ENCODE assay signal across 8 cellular contexts in the genomic region with DNA sequence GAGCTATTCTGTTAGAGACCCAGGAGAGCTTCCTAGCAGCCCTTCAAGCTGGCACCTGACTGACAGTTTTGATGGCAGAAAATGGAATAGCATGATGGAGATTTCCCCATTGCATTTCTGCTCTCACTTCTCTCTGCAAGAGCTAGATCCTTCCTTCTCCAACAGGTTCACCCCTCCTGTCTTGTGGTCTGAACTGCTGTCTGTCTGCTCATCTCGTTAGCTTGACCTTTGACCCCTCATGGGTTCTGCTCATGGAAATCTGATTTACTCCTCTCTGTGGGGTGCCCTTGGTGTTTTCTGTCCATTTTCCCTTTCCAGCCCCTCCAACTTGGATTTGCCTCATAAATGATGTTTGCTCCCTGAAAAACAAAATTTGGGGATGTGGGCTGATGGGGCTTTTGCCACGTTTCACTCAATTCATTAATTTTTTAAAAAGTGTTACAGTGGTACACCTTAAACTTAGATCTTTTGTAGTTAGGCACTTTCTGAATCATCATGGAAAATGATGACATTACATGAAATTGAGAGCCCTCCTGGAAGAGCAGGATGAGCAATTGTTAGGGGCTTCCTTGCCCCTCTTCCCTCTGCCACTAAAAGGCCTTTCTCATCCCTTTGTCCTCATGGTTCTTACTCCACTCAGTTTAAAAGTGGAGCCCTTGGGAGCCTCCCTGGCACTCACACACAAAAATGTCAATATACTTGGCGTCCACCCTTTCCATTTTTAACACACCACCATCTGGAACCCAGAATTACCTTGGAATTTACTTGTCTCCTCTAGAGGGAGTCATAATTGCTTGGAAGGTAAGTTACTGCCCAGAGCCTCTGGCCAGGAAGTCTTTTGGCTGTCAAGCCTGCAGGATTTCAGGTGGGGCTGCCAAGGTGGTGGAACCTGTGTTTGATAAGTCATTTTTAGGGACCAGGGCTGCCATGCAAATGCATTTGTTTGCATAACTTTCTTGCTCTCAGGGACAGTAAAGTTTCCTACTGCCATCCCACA. TPM values are rescaled to one million over a fixed set of nuclear protein-coding genes. Genes with fewer than 3 reads are reported as not detected.
DNase-seq lines count a peak whose midpoint lies in the region; ATAC-seq and TF ChIP-seq lines count a peak whose summit lies in the region.

No MANE protein-coding gene starts in this region.

- H3K27ac ChIP-seq in CD8-positive, alpha-beta memory T cell (ENCODE audit: low read depth, low read length): no peak overlapping the region
- H3K27ac ChIP-seq in stomach: peak overlapping the region in 1 of 5 donors; percentile 46

- H3K4me3 ChIP-seq in CD8-positive, alpha-beta memory T cell (ENCODE audit: low read length): peak overlapping the region; percentile 23
- H3K4me3 ChIP-seq in stomach: no peak overlapping the region

- peak overlapping the region; percentile 89 to 98 (median 92) for H3K27ac Mint-ChIP-seq in CD8-positive, alpha-beta memory T cell
- H3K27ac Mint-ChIP-seq in chondrocyte (ENCODE audit: unreplicated experiment): peak overlapping the region; percentile 49

- TF ChIP-seq EP300 in stomach (IDR thresholded peaks at IDR 0.05): no peak

- TF ChIP-seq CTCF in chondrocyte (IDR thresholded peaks at IDR 0.05) (peak; percentile 69), stomach (IDR thresholded peaks at IDR 0.05) (peak in 3 of 7 experiments; percentile 9 to 40 (median 25))

- peaks cover 0 to 16% (median 0%) of the 10 kb centered on the region in 3 donors for H3K36me3 Mint-ChIP-seq in CD8-positive, alpha-beta memory T cell
- H3K36me3 Mint-ChIP-seq in chondrocyte (ENCODE audit: low read depth): peaks cover 1% of the 10 kb centered on the region

- H3K4me1 ChIP-seq in CD8-positive, alpha-beta memory T cell (ENCODE audit: insufficient read depth, low read length): peaks cover 72% of the 10 kb centered on the region
- H3K4me1 ChIP-seq in stomach: peaks cover 0 to 54% (median 18%) of the 10 kb centered on the region in 4 donors

- H3K4me1 Mint-ChIP-seq in CD8-positive, alpha-beta memory T cell: peaks cover 76 to 93% (median 84%) of the 10 kb centered on the region in 3 donors
- peaks cover 13% of the 10 kb centered on the region for H3K4me1 Mint-ChIP-seq in chondrocyte (ENCODE audit: low read depth)

- 43 to 60% (median 52%) methylated on average over 3 of the region's 3 CpGs for WGBS in stomach, 5 donors

- CTCF ChIA-PET in CD8-positive, alpha-beta memory T cell (lab: Charles Lee): interaction anchor here (0.9 to 9.8 kb wide), 9 partner anchors 10 to 244 kb away, joined by 3 to 232 read pairs (median 4); no protein-coding TSS in a partner anchor

- no peaks in the 10 kb centered on the region for H3K9me3 Mint-ChIP-seq in CD8-positive, alpha-beta memory T cell
- no peaks in the 10 kb centered on the region for H3K9me3 Mint-ChIP-seq in chondrocyte (ENCODE audit: low read depth)

- POLR2A ChIA-PET in CD8-positive, alpha-beta memory T cell (lab: Charles Lee): no interaction called here

- no peaks in the 10 kb centered on the region for H3K27me3 ChIP-seq in CD8-positive, alpha-beta memory T cell (ENCODE audit: insufficient read depth, low read length, poor library complexity, severe bottlenecking)
- H3K27me3 ChIP-seq in stomach: no peaks in the 10 kb centered on the region

- TF ChIP-seq POLR2A in stomach (IDR thresholded peaks at IDR 0.05): no peak

- H3K4me3 Mint-ChIP-seq in CD8-positive, alpha-beta memory T cell: peak overlapping the region in 6 of 7 donors; percentile 17 to 79 (median 70)
- no peak overlapping the region for H3K4me3 Mint-ChIP-seq in chondrocyte (ENCODE audit: unreplicated experiment)

- no peaks in the 10 kb centered on the region for H3K27me3 Mint-ChIP-seq in CD8-positive, alpha-beta memory T cell
- H3K27me3 Mint-ChIP-seq in chondrocyte (ENCODE audit: low read depth): no peaks in the 10 kb centered on the region

- H3K9me3 ChIP-seq in CD8-positive, alpha-beta memory T cell (ENCODE audit: low read length): no peaks in the 10 kb centered on the region
- no peaks in the 10 kb centered on the region for H3K9me3 ChIP-seq in stomach

- ATAC-seq in GM18517 (IDR thresholded peaks at IDR 0.05; ENCODE audit: unreplicated experiment) (peak; percentile 2), GM18520 (IDR thresholded peaks at IDR 0.05; ENCODE audit: unreplicated experiment) (no peak), GM18907 (IDR thresholded peaks at IDR 0.05; ENCODE audit: unreplicated experiment) (no peak)

- no peaks in the 10 kb centered on the region for H3K36me3 ChIP-seq in CD8-positive, alpha-beta memory T cell (ENCODE audit: insufficient read depth, low read length)
- peaks cover 3 to 35% (median 21%) of the 10 kb centered on the region in 4 donors for H3K36me3 ChIP-seq in stomach

- intact Hi-C loops in stomach (cut with DNase I; ENCODE audit: low total_unique reads): loop anchor here (10.0 kb wide), 1 partner anchor 166 kb away; no protein-coding TSS in a partner anchor

- DNase-seq in CD8-positive, alpha-beta memory T cell: no peak
- DNase-seq in NCI-H446 (lab: John Stamatoyannopoulos, UW) (peak; percentile 30 to 72), chondrocyte (ENCODE audit: low spot score) (no peak), stomach (peak; percentile 44), amygdala (lab: John Stamatoyannopoulos, UW) (no peak)

RNA-seq across cellular contexts. Expression of a gene that starts 31.9 kb away (rescaled TPM):
- total RNA-seq in CD8-positive, alpha-beta memory T cell: not detected
- polyA plus RNA-seq in CD8-positive, alpha-beta memory T cell: not detected
- total RNA-seq in chondrocyte (not detected in 3 replicates), stomach (10 to 100 TPM in 1 of 5 donors, not detected in 4; 25.9 TPM)
- polyA plus RNA-seq in stomach: 1 to 10 TPM in 1 of 3 donors, not detected in 2; 3.1 TPM

RNA-seq across cellular contexts. Expression of a gene that starts 33.6 kb away (rescaled TPM):
- 1 to 10 TPM; 7.6 TPM for total RNA-seq in CD8-positive, alpha-beta memory T cell
- 0.33 TPM for polyA plus RNA-seq in CD8-positive, alpha-beta memory T cell
- total RNA-seq in chondrocyte: not detected in 3 replicates
- 1 to 10 TPM in 1 of 5 donors, under 1 TPM in 2, not detected in 2; 0.29 to 2.8 (median 0.45) TPM for total RNA-seq in stomach
- 1 to 10 TPM; 1.2 to 7.2 (median 1.9) TPM for polyA plus RNA-seq in stomach

RNA-seq across cellular contexts. Expression of a gene that starts 54.0 kb away (rescaled TPM):
- total RNA-seq in CD8-positive, alpha-beta memory T cell: 10 to 100 TPM; 78.4 to 79.1 TPM
- 5.0 TPM for polyA plus RNA-seq in CD8-positive, alpha-beta memory T cell
- total RNA-seq in chondrocyte (66.6 to 88.0 TPM (median 87.9 TPM) in 3 replicates), stomach (10 to 100 TPM; 22.6 to 78.0 (median 43.9) TPM)
- 10 to 100 TPM; 30.1 to 60.8 (median 55.4) TPM for polyA plus RNA-seq in stomach

Comparison
In these comparisons a context has a peak if more than half of its experiments do, and no peak if none do; other contexts are left out.
1. DNase-seq: peak in NCI-H446 (2 of 2) and stomach (single experiment); none in CD8-positive, alpha-beta memory T cell (0 of 5), chondrocyte (single experiment) and amygdala (0 of 56).